ENCODE assay signal across 1 cellular context in genomic region chr21:41425954-41426655, GRCh38.
TF ChIP-seq lines count a peak whose summit lies in the region.

TSS of gene MX1 (plus strand) at chr21:41426239. CDS start at chr21:41432071, 5,832 bp downstream.

TF ChIP-seq in H1, 55 proteins besides CTCF, POLR2A, EP300 and RAD21 (continued from another document):
- TF ChIP-seq CHD7 (IDR thresholded peaks at IDR 0.05; ENCODE audit: insufficient replicate concordance, low read length) (no peak), USF2 (IDR thresholded peaks at IDR 0.05; ENCODE audit: low read length) (no peak), EZH2 (IDR thresholded peaks at IDR 0.05; ENCODE audit: low read depth, low read length, severe bottlenecking) (peak; percentile 56), CBX5 (IDR thresholded peaks at IDR 0.05; ENCODE audit: low read depth, low read length) (no peak), KDM4A (IDR thresholded peaks at IDR 0.05; ENCODE audit: low read depth, low read length, severe bottlenecking) (peak; percentile 53), RFX5 (IDR thresholded peaks at IDR 0.05; ENCODE audit: borderline replicate concordance, low read depth, low read length) (no peak), POU5F1 (IDR thresholded peaks at IDR 0.05; ENCODE audit: low read depth, low read length) (no peak), EGR1 (IDR thresholded peaks at IDR 0.05; ENCODE audit: borderline replicate concordance, low read depth, low read length) (no peak), TBP (IDR thresholded peaks at IDR 0.05; ENCODE audit: low read depth, low read length) (no peak), BCL11A (IDR thresholded peaks at IDR 0.05; ENCODE audit: low read depth in 2 of 2, low read length in 2 of 2) (no peak), CHD2 (IDR thresholded peaks at IDR 0.05; ENCODE audit: low read length) (peak; percentile 73), YY1 (IDR thresholded peaks at IDR 0.05; ENCODE audit: low read depth, low read length) (no peak), SIX5 (IDR thresholded peaks at IDR 0.05; ENCODE audit: low read depth, low read length) (no peak), KDM1A (IDR thresholded peaks at IDR 0.05; ENCODE audit: borderline replicate concordance, low read length) (no peak), E2F6 (IDR thresholded peaks at IDR 0.05) (no peak; the same call in 1 of the 2 replicates), GABPA (IDR thresholded peaks at IDR 0.05; ENCODE audit: borderline replicate concordance, insufficient read depth, low read length) (no peak), JUND (IDR thresholded peaks at IDR 0.05; ENCODE audit: low read length) (no peak), SRF (IDR thresholded peaks at IDR 0.05; ENCODE audit: low read depth, low read length) (no peak), SP2 (IDR thresholded peaks at IDR 0.05; ENCODE audit: low read length) (no peak), BRCA1 (IDR thresholded peaks at IDR 0.05; ENCODE audit: low read depth, low read length) (peak; percentile 19; the same call in 1 of the 2 replicates), TAF1 (IDR thresholded peaks at IDR 0.05; ENCODE audit: low read depth, low read length) (peak; percentile 65), MAX (IDR thresholded peaks at IDR 0.05) (no peak), HDAC2 (IDR thresholded peaks at IDR 0.05; ENCODE audit: borderline replicate concordance in 1 of 2, low read depth in 2 of 2, low read length in 2 of 2) (no peak)
